Comparison of ENCODE assay signal across 1 cellular context in genomic region chr17:45497449-45497848, GRCh38.
TF ChIP-seq lines count a peak whose summit lies in the region.
"Not testable (repeated sequence)": the region's sequence is repeated elsewhere in the genome, so short reads cannot be mapped to it uniquely, and the experiment has no call there.

No MANE protein-coding gene starts in this region.

TF ChIP-seq in K562, 482 proteins besides CTCF, POLR2A, EP300 and RAD21 (continued from another document):
- TF ChIP-seq, protein P1, sequence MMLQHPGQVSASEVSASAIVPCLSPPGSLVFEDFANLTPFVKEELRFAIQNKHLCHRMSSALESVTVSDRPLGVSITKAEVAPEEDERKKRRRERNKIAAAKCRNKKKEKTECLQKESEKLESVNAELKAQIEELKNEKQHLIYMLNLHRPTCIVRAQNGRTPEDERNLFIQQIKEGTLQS (IDR thresholded peaks at IDR 0.05), result 0 out of 2 replicates have a peak, but pooled peaks have one; percentile 34
- TF ChIP-seq, protein P1 (CRISPR knock-in tag; conservative IDR thresholded peaks at IDR 0.05), result not testable (repeated sequence)
- TF ChIP-seq SMARCE1 (IDR thresholded peaks at IDR 0.05) (peak; percentile 43; the same call in 1 of the 2 replicates), BHLHE40 (IDR thresholded peaks at IDR 0.05; ENCODE audit: low read length) (peak; percentile 38; the same call in 1 of the 2 replicates), JUND (IDR thresholded peaks at IDR 0.05; ENCODE audit: borderline replicate concordance, low read depth, low read length) (peak; percentile 41; the same call in 1 of the 2 replicates), SMARCA4 (IDR thresholded peaks at IDR 0.05) (peak; percentile 72), ARID1B (IDR thresholded peaks at IDR 0.05) (peak; percentile 69), C11orf30 (IDR thresholded peaks at IDR 0.05; ENCODE audit: low read depth) (peak; percentile 22; the same call in 1 of the 2 replicates), DPF2 (IDR thresholded peaks at IDR 0.05) (peak; percentile 60; the same call in 1 of the 2 replicates), KDM1A (IDR thresholded peaks at IDR 0.05) (peak in 1 of 2 experiments; percentile 30; a peak in 1 of 4 replicates), CXXC5 (CRISPR knock-in tag; IDR thresholded peaks at IDR 0.05) (peak; percentile 20; the same call in 1 of the 2 replicates), EGR1 (conservative IDR thresholded peaks at IDR 0.05) (peak; percentile 47), TCF3 (CRISPR knock-in tag; IDR thresholded peaks at IDR 0.05) (peak; percentile 27; the same call in 1 of the 2 replicates), CBFA2T3 (IDR thresholded peaks at IDR 0.05) (peak; percentile 52)
- not testable (repeated sequence) for TF ChIP-seq JUND (tag; IDR thresholded peaks at IDR 0.05; ENCODE audit: borderline replicate concordance, low read depth, low read length)
- TF ChIP-seq, protein P2, sequence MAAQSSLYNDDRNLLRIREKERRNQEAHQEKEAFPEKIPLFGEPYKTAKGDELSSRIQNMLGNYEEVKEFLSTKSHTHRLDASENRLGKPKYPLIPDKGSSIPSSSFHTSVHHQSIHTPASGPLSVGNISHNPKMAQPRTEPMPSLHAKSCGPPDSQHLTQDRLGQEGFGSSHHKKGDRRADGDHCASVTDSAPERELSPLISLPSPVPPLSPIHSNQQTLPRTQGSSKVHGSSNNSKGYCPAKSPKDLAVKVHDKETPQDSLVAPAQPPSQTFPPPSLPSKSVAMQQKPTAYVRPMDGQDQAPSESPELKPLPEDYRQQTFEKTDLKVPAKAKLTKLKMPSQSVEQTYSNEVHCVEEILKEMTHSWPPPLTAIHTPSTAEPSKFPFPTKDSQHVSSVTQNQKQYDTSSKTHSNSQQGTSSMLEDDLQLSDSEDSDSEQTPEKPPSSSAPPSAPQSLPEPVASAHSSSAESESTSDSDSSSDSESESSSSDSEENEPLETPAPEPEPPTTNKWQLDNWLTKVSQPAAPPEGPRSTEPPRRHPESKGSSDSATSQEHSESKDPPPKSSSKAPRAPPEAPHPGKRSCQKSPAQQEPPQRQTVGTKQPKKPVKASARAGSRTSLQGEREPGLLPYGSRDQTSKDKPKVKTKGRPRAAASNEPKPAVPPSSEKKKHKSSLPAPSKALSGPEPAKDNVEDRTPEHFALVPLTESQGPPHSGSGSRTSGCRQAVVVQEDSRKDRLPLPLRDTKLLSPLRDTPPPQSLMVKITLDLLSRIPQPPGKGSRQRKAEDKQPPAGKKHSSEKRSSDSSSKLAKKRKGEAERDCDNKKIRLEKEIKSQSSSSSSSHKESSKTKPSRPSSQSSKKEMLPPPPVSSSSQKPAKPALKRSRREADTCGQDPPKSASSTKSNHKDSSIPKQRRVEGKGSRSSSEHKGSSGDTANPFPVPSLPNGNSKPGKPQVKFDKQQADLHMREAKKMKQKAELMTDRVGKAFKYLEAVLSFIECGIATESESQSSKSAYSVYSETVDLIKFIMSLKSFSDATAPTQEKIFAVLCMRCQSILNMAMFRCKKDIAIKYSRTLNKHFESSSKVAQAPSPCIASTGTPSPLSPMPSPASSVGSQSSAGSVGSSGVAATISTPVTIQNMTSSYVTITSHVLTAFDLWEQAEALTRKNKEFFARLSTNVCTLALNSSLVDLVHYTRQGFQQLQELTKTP (IDR thresholded peaks at IDR 0.05; ENCODE audit: low read depth in 1 of 2, partially characterized antibody in 2 of 2), result peak in 1 of 2 experiments; percentile 20
